In genomic region chr6:130098317-130098716, GRCh38 we compare ENCODE assay signal across 18 cellular contexts.
DNase-seq lines count a peak whose midpoint lies in the region; ATAC-seq and TF ChIP-seq lines count a peak whose summit lies in the region.
"Had no signal": no experiment of that assay in that cellular context is flagged by ENCODE, and none has a peak within 500 bp of the region (broad histone marks: within the 10 kb centered on the region; RNA-seq: fewer than 3 reads in every experiment).

No MANE protein-coding gene starts in this region.

- H3K27me3 ChIP-seq in endodermal cell (ENCODE audit: control insufficient read depth, insufficient read depth, low read length, poor library complexity, severe bottlenecking) (no peaks in the 10 kb centered on the region), upper lobe of right lung (no peaks in the 10 kb centered on the region)
- H3K27me3 ChIP-seq: Peyer's patch had no signal

- H3K4me1 Mint-ChIP-seq in endodermal cell: peaks cover 15% of the 10 kb centered on the region
- H3K4me1 Mint-ChIP-seq: CD14-positive monocyte had no signal

- H3K4me1 ChIP-seq in endodermal cell (ENCODE audit: control insufficient read depth, insufficient read depth, low read length) (peaks cover 4% of the 10 kb centered on the region), upper lobe of right lung (no peaks in the 10 kb centered on the region)
- H3K4me1 ChIP-seq: Peyer's patch had no signal

- peak overlapping the region; percentile 10 for H3K27ac Mint-ChIP-seq in endodermal cell
- H3K27ac Mint-ChIP-seq: T-helper 2 cell treated with Interferon-gamma antibody and Interleukin-4, amounts not matched to agents 5 μg/mL and 100 μg/mL, for 36 hours had no signal

- H3K9ac ChIP-seq in endodermal cell (ENCODE audit: extremely low read depth, low read length, poor library complexity, severe bottlenecking): no peak overlapping the region

- DNase-seq in DMS153 treated with DMSO at 0.1 percent for 48 hours (lab: John Stamatoyannopoulos, UW; ENCODE audit: unreplicated experiment) (peak; percentile 41), HEK293T (ENCODE audit: extremely low spot score) (peak; percentile 17), NCI-H345 treated with DMSO at 0.1 percent for 48 hours (lab: John Stamatoyannopoulos, UW; ENCODE audit: unreplicated experiment) (peak; percentile 4), endodermal cell (no peak), caudate nucleus (lab: John Stamatoyannopoulos, UW) (no peak), upper lobe of right lung (no peak)
- DNase-seq: ACHN, AML-193, COR-L47, GDM1, NCI-H1436, NCI-H2107, NCI-H446 treated with DMSO at 0.1 percent for 48 hours, Peyer's patch had no signal

- H3K36me3 Mint-ChIP-seq in endodermal cell (ENCODE audit: low read depth): peaks cover 38% of the 10 kb centered on the region

- H3K9me3 ChIP-seq in endodermal cell (ENCODE audit: control insufficient read depth, low read length) (no peaks in the 10 kb centered on the region), upper lobe of right lung (no peaks in the 10 kb centered on the region)
- H3K9me3 ChIP-seq: Peyer's patch had no signal

- WGBS in endodermal cell (ENCODE audit: insufficient coverage in 1 of 2, insufficient read length in 1 of 2), 2 experiments: 82 to 97% methylated on average over 3 to 4 of the region's 4 CpGs

- TF ChIP-seq CTCF in endodermal cell (conservative IDR thresholded peaks at IDR 0.05): no peak
- no peak for TF ChIP-seq CTCF in upper lobe of right lung (IDR thresholded peaks at IDR 0.05)

- no peak overlapping the region for H3K4me3 Mint-ChIP-seq in endodermal cell
- H3K4me3 Mint-ChIP-seq: CD14-positive monocyte; T-helper 2 cell treated with Interferon-gamma antibody and Interleukin-4, amounts not matched to agents 5 μg/mL and 100 μg/mL, for 36 hours had no signal

- intact Hi-C loops in upper lobe of right lung (cut with DNase I): no loop called here

- H3K4me3 ChIP-seq in endodermal cell (ENCODE audit: low read length): no peak overlapping the region
- no peak overlapping the region for H3K4me3 ChIP-seq in upper lobe of right lung
- H3K4me3 ChIP-seq: Peyer's patch had no signal

- H3K36me3 ChIP-seq in endodermal cell (ENCODE audit: control insufficient read depth, insufficient read depth, low read length): peaks cover 5% of the 10 kb centered on the region
- no peaks in the 10 kb centered on the region for H3K36me3 ChIP-seq in upper lobe of right lung
- H3K36me3 ChIP-seq: Peyer's patch had no signal

- no peak overlapping the region for H3K27ac ChIP-seq in endodermal cell (ENCODE audit: low read depth, low read length)
- no peak overlapping the region for H3K27ac ChIP-seq in caudate nucleus (ENCODE audit: low read depth, low read length)
- no peak overlapping the region for H3K27ac ChIP-seq in upper lobe of right lung
- H3K27ac ChIP-seq: Peyer's patch had no signal

- H3K27me3 Mint-ChIP-seq in endodermal cell (ENCODE audit: insufficient read depth): no peaks in the 10 kb centered on the region

- CTCF ChIA-PET in HEK293T (lab: Yijun Ruan, JAX): no interaction called here

- POLR2A ChIA-PET in HEK293T (lab: Yijun Ruan, JAX): no interaction called here

- no peaks in the 10 kb centered on the region for H3K9me3 Mint-ChIP-seq in endodermal cell
- H3K9me3 Mint-ChIP-seq: CD14-positive monocyte; T-helper 2 cell treated with Interferon-gamma antibody and Interleukin-4, amounts not matched to agents 5 μg/mL and 100 μg/mL, for 36 hours had no signal

- ATAC-seq in GM21367 (IDR thresholded peaks at IDR 0.05; ENCODE audit: unreplicated experiment) (no peak), upper lobe of right lung (no peak)
- ATAC-seq: Right ventricle myocardium inferior had no signal

TF ChIP-seq in HEK293T, 16 proteins besides CTCF, POLR2A, EP300 and RAD21:
- TF ChIP-seq BHLHE40 (IDR thresholded peaks at IDR 0.05; ENCODE audit: borderline replicate concordance): no peak
- TF ChIP-seq, protein P1, sequence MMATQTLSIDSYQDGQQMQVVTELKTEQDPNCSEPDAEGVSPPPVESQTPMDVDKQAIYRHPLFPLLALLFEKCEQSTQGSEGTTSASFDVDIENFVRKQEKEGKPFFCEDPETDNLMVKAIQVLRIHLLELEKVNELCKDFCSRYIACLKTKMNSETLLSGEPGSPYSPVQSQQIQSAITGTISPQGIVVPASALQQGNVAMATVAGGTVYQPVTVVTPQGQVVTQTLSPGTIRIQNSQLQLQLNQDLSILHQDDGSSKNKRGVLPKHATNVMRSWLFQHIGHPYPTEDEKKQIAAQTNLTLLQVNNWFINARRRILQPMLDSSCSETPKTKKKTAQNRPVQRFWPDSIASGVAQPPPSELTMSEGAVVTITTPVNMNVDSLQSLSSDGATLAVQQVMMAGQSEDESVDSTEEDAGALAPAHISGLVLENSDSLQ (IDR thresholded peaks at IDR 0.05): peak; percentile 21; the same call in 1 of the 2 replicates

Comparison
In these comparisons a context has a peak if more than half of its experiments do, and no peak if none do; other contexts are left out.
1. DNase-seq: peak in DMS153 treated with DMSO at 0.1 percent for 48 hours (single experiment), HEK293T (single experiment) and NCI-H345 treated with DMSO at 0.1 percent for 48 hours (single experiment); none in endodermal cell (single experiment), caudate nucleus (0 of 61) and upper lobe of right lung (single experiment).